Comparison of ENCODE assay signal across 8 cellular contexts in the genomic region with DNA sequence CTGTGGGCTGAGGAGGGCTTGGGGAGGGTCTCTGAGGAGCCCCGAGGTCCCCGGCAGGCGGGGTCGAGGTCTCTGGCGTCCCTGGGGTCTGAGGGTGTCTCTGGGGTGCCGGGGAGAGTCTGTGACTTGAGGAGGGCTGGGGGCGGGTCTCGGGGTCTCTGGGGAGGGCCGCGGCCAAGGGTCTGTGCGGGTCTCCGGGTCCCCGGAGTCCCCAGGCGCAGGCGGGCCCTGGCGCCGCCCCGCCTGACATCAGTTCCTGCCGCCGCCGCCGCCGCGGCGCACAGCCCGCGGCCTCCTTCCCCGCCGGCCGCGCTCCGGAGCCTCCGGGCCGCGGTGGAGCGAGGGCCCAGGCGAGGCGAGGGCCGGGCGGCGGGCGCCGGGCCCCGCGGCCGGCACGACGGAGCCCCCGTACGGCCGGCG. TPM values are rescaled to one million over a fixed set of nuclear protein-coding genes. Genes with fewer than 3 reads are reported as not detected.
DNase-seq lines count a peak whose midpoint lies in the region; ATAC-seq and TF ChIP-seq lines count a peak whose summit lies in the region.

TSS of gene PLEKHM2 (plus strand) at position 279 of the 420 bp plus-strand sequence. CDS start 239 bp downstream, outside the sequence.

- DNase-seq in NCI-H345 (lab: John Stamatoyannopoulos, UW) = peak; percentile 41
- DNase-seq in NCI-H345 treated with DMSO at 0.1 percent for 48 hours (lab: John Stamatoyannopoulos, UW; ENCODE audit: unreplicated experiment) = no peak
- peak; percentile 2 for DNase-seq in activated CD4-positive, CD25-positive, alpha-beta regulatory T cell treated with anti-CD3 and anti-CD28 coated beads, Interleukin-2, amount 50 U/mL, for 16 hours (ENCODE audit: low read depth, low spot score)
- DNase-seq in left lung = peak; percentile 48 to 92
- DNase-seq in stimulated activated CD4-positive, alpha-beta T cell treated with anti-CD3 and anti-CD28 coated beads, Interleukin-4, amount 100 ng/mL, for 4 hours = peak; percentile 37 to 58

- peak within 1 kb of the TSS; percentile 89 to 95 (median 92) for H3K4me3 Mint-ChIP-seq in IgD-negative memory B cell

- no peaks in the 10 kb centered on the region for H3K27me3 Mint-ChIP-seq in IgD-negative memory B cell

- H3K27me3 ChIP-seq in left lung = no peaks in the 10 kb centered on the region

- no peak for TF ChIP-seq CTCF in left lung (IDR thresholded peaks at IDR 0.05)

- H3K9me3 Mint-ChIP-seq in IgD-negative memory B cell = no peaks in the 10 kb centered on the region

- peak within 1 kb of the TSS; percentile 93 for H3K27ac ChIP-seq in cingulate gyrus (ENCODE audit: low read depth, low read length)
- peak within 1 kb of the TSS; percentile 81 to 89 for H3K27ac ChIP-seq in left lung

- ATAC-seq in left lung = peak; percentile 66
- no peak for ATAC-seq in GM18861 (IDR thresholded peaks at IDR 0.05; ENCODE audit: unreplicated experiment)

- H3K4me1 ChIP-seq in left lung = peaks cover 0 to 67% of the 10 kb centered on the region in 2 donors

- H3K4me1 Mint-ChIP-seq in IgD-negative memory B cell = peaks cover 39 to 47% (median 41%) of the 10 kb centered on the region in 3 donors

- H3K27ac Mint-ChIP-seq in IgD-negative memory B cell = peak within 1 kb of the TSS; percentile 91 to 100 (median 99)

- intact Hi-C loops in left lung (cut with DNase I) = no loop called here

- no peaks in the 10 kb centered on the region for H3K9me3 ChIP-seq in left lung

- peaks cover 3% of the 10 kb centered on the region for H3K36me3 Mint-ChIP-seq in IgD-negative memory B cell

- peaks cover 0 to 4% of the 10 kb centered on the region in 2 donors for H3K36me3 ChIP-seq in left lung

- peak within 1 kb of the TSS; percentile 65 to 76 for H3K4me3 ChIP-seq in left lung

RNA-seq across cellular contexts. Expression of gene PLEKHM2, which starts in this region (rescaled TPM):
- polyA plus RNA-seq in IgD-negative memory B cell = 8.2 TPM
- 10 to 100 TPM; 72.9 to 86.8 TPM for total RNA-seq in left lung
